ENCODE assay signal across 8 cellular contexts in genomic region chr3:10366681-10367101, GRCh38. TPM values are rescaled to one million over a fixed set of nuclear protein-coding genes. Genes with fewer than 3 reads are reported as not detected.
A peak's percentile ranks its signal among the peaks of the same experiment; 100 is the strongest.
DNase-seq lines count a peak whose midpoint lies in the region; ATAC-seq and TF ChIP-seq lines count a peak whose summit lies in the region.

No MANE protein-coding gene starts in this region.

- H3K4ac ChIP-seq in neuronal stem cell (ENCODE audit: low read length): no peak overlapping the region

- H3K79me1 ChIP-seq in neuronal stem cell (ENCODE audit: low read depth, low read length): no peaks in the 10 kb centered on the region

- no peak for TF ChIP-seq POLR2A in NB4 (IDR thresholded peaks at IDR 0.05; ENCODE audit: extremely low read depth, insufficient read length)
- no peak for TF ChIP-seq POLR2A in vagina (IDR thresholded peaks at IDR 0.05)

- H2AK5ac ChIP-seq in neuronal stem cell (ENCODE audit: low read depth, low read length): no peak overlapping the region

- H3K9me3 ChIP-seq in neuronal stem cell (replicated peaks in 1 of 2; ENCODE audit: control insufficient read depth in 2 of 2, insufficient read depth in 1 of 2, low read depth in 1 of 2, low read length in 2 of 2) (no peaks in the 10 kb centered on the region), colonic mucosa (no peaks in the 10 kb centered on the region), vagina (no peaks in the 10 kb centered on the region)

- H3K9ac ChIP-seq in neuronal stem cell (ENCODE audit: low read depth, low read length, poor library complexity) (no peak overlapping the region), colonic mucosa (ENCODE audit: low read depth in 2 of 2, low read length in 2 of 2) (no peak overlapping the region)

- no peak overlapping the region for H2BK120ac ChIP-seq in neuronal stem cell (ENCODE audit: low read depth, low read length)

- ATAC-seq in GM19452 (IDR thresholded peaks at IDR 0.05; ENCODE audit: unreplicated experiment): no peak

- no peak for TF ChIP-seq CTCF in NB4 (IDR thresholded peaks at IDR 0.05; ENCODE audit: low read depth, low read length)
- TF ChIP-seq CTCF in astrocyte of the cerebellum (IDR thresholded peaks at IDR 0.05; ENCODE audit: low read depth, low read length, missing control alignments): no peak
- no peak for TF ChIP-seq CTCF in colonic mucosa (IDR thresholded peaks at IDR 0.05)
- TF ChIP-seq CTCF in vagina (IDR thresholded peaks at IDR 0.05): no peak

- no peak overlapping the region for H4K8ac ChIP-seq in neuronal stem cell (ENCODE audit: low read depth, low read length)

- no peak overlapping the region for H2BK12ac ChIP-seq in neuronal stem cell (ENCODE audit: low read length)

- H3K27ac ChIP-seq in neuronal stem cell (replicated peaks; ENCODE audit: low read length): no peak overlapping the region
- no peak overlapping the region for H3K27ac ChIP-seq in colonic mucosa
- H3K27ac ChIP-seq in vagina: no peak overlapping the region

- no peak overlapping the region for H3K14ac ChIP-seq in neuronal stem cell (ENCODE audit: low read length)

- no CpG with 5 or more reads among the region's 7 CpGs for WGBS in neuronal stem cell (ENCODE audit: extremely low coverage in 2 of 2, insufficient read length in 2 of 2, insufficient replicate concordance in 1 of 2), 2 donors

- H4K91ac ChIP-seq in neuronal stem cell (ENCODE audit: low read depth, low read length, poor library complexity): no peak overlapping the region

- no peak overlapping the region for H2BK5ac ChIP-seq in neuronal stem cell (ENCODE audit: low read length)

- intact Hi-C loops in colonic mucosa (cut with DNase I) (no loop called here), vagina (cut with DNase I) (no loop called here)

- in situ Hi-C loops in astrocyte of the cerebellum (cut with HindIII; ENCODE audit: low sequenced_read_pairs): no loop called here

- peaks cover 0 to 17% (median 0%) of the 10 kb centered on the region in 3 experiments for H3K27me3 ChIP-seq in neuronal stem cell (ENCODE audit: control insufficient read depth in 3 of 3, insufficient read depth in 3 of 3, low read depth in 1 of 3, low read length in 3 of 3)
- no peaks in the 10 kb centered on the region for H3K27me3 ChIP-seq in colonic mucosa
- H3K27me3 ChIP-seq in vagina: no peaks in the 10 kb centered on the region

- H3K4me3 ChIP-seq in NB4 (ENCODE audit: low read depth, low read length): no peak overlapping the region
- H3K4me3 ChIP-seq in astrocyte of the cerebellum (ENCODE audit: low read depth, low read length): no peak overlapping the region
- no peak overlapping the region for H3K4me3 ChIP-seq in neuronal stem cell (ENCODE audit: low read length in 2 of 2)
- H3K4me3 ChIP-seq in colonic mucosa: no peak overlapping the region
- no peak overlapping the region for H3K4me3 ChIP-seq in vagina

- H3K4me2 ChIP-seq in neuronal stem cell (ENCODE audit: insufficient read depth, low read length, poor library complexity, severe bottlenecking): no peak overlapping the region

- DNase-seq in Ammon's horn (ENCODE audit: low spot score) (peak; percentile 24), NB4 (ENCODE audit: low read depth) (peak; percentile 77), astrocyte of the cerebellum (ENCODE audit: low read depth) (peak; percentile 100), neuronal stem cell (ENCODE audit: low spot score) (no peak), colonic mucosa (no peak), vagina (ENCODE audit: extremely low spot score in 2 of 2) (no peak), NCI-H2029 (lab: John Stamatoyannopoulos, UW) (no peak)

- H3K4me1 ChIP-seq in neuronal stem cell (ENCODE audit: control insufficient read depth in 2 of 2, insufficient read depth in 1 of 2, low read depth in 1 of 2, low read length in 2 of 2) (peaks cover 4 to 8% of the 10 kb centered on the region in 2 donors), colonic mucosa (no peaks in the 10 kb centered on the region), vagina (no peaks in the 10 kb centered on the region)

- H2BK15ac ChIP-seq in neuronal stem cell (ENCODE audit: low read length): no peak overlapping the region

- H3K23ac ChIP-seq in neuronal stem cell (ENCODE audit: low read depth, low read length, poor library complexity): no peak overlapping the region

- H3K36me3 ChIP-seq in neuronal stem cell (replicated peaks in 1 of 2; ENCODE audit: control insufficient read depth in 2 of 2, insufficient read depth in 2 of 2, low read length in 2 of 2) (no peaks in the 10 kb centered on the region), colonic mucosa (no peaks in the 10 kb centered on the region), vagina (no peaks in the 10 kb centered on the region)

- H2AFZ ChIP-seq in neuronal stem cell (ENCODE audit: low read length): peak overlapping the region; percentile 9

- peak overlapping the region; percentile 21 for H3K18ac ChIP-seq in neuronal stem cell (ENCODE audit: low read length)

RNA-seq across cellular contexts. Expression of gene SEC13, which starts 45.8 kb away (rescaled TPM):
- polyA plus RNA-seq in neuronal stem cell (2013, experiment 1 of 2): 103 TPM
- polyA plus RNA-seq in neuronal stem cell (2013, experiment 2 of 2): 99.6 TPM
- total RNA-seq in colonic mucosa (100 to 1,000 TPM; 119 to 168 TPM), vagina (66.5 TPM)

Comparison
In these comparisons a context has a peak if more than half of its experiments do, and no peak if none do; other contexts are left out.
1. DNase-seq: peak in Ammon's horn (single experiment), NB4 (single experiment) and astrocyte of the cerebellum (single experiment); none in neuronal stem cell (single experiment), colonic mucosa (single experiment), vagina (0 of 2) and NCI-H2029 (single experiment).